13 cellular contexts compared by ENCODE assay signal in the genomic region with DNA sequence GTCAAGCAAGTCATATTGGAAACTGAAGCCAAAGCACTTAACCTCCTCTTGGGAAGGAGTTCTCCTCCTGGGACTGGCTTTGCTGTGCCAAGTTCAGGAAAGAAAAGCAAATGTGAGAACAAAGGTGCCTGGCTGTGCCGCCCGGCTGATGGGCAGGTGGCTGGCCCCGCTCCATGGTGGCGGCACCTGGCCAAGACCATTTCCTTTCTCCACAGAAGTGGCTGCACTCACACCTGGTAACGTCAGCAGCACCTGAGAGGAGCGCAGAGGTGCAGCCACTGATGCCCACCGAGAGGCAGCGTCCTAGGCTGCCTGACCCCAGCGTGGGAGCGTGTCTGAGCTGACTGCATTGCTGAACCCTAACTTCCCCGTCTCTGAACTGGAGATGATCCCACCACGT. TPM values are rescaled to one million over a fixed set of nuclear protein-coding genes. Genes with fewer than 3 reads are reported as not detected.
DNase-seq lines count a peak whose midpoint lies in the region; ATAC-seq and TF ChIP-seq lines count a peak whose summit lies in the region.
"Had no signal": no experiment of that assay in that cellular context is flagged by ENCODE, and none has a peak within 500 bp of the region (broad histone marks: within the 10 kb centered on the region; RNA-seq: fewer than 3 reads in every experiment).

No MANE protein-coding gene starts in this region.

- no peaks in the 10 kb centered on the region for H3F3A ChIP-seq in neural progenitor cell (ENCODE audit: low read depth)

- H2AK5ac ChIP-seq in mesenchymal stem cell (ENCODE audit: low read length, severe bottlenecking), result no peak overlapping the region

- H3K79me2 ChIP-seq in neural progenitor cell (ENCODE audit: low read depth), result no peaks in the 10 kb centered on the region

- peak; percentile 76 for DNase-seq in DMS79 (lab: John Stamatoyannopoulos, UW)
- DNase-seq in NCI-H2107 (lab: John Stamatoyannopoulos, UW), result peak; percentile 27
- DNase-seq in cerebellum (ENCODE audit: low spot score), result peak; percentile 11
- no peak for DNase-seq in neural progenitor cell (ENCODE audit: low spot score)
- no peak for DNase-seq in mesenchymal stem cell
- DNase-seq: activated CD4-positive, alpha-beta T cell treated with anti-CD3 and anti-CD28 coated beads for 4 hours; activated T-cell treated with anti-CD3 and anti-CD28 coated beads, Interleukin-2, amount 50 U/mL, for 4 hours; amygdala; GOT3; stimulated activated CD8-positive, alpha-beta memory T cell treated with anti-CD3 and anti-CD28 coated beads, Interleukin-4, amount 100 ng/mL, for 48 hours had no signal

- peaks cover 2% of the 10 kb centered on the region for H3K36me3 Mint-ChIP-seq in neural progenitor cell

- H2BK120ac ChIP-seq in mesenchymal stem cell (ENCODE audit: low read depth, low read length), result no peak overlapping the region

- no peak overlapping the region for H3K18ac ChIP-seq in mesenchymal stem cell (ENCODE audit: low read depth in 1 of 2, low read length in 2 of 2)

- H2BK12ac ChIP-seq in mesenchymal stem cell (ENCODE audit: low read length in 2 of 2), result no peak overlapping the region

- H3K36me3 ChIP-seq in neural progenitor cell (no peaks in the 10 kb centered on the region), mesenchymal stem cell (ENCODE audit: control insufficient read depth in 1 of 2, insufficient read depth in 2 of 2, low read depth in 1 of 2, low read length in 2 of 2) (no peaks in the 10 kb centered on the region)

- H3K9ac ChIP-seq in neural progenitor cell (no peak overlapping the region), mesenchymal stem cell (ENCODE audit: low read length) (no peak overlapping the region)

- H4K20me1 ChIP-seq in neural progenitor cell (ENCODE audit: low read depth), result no peaks in the 10 kb centered on the region

- no peak overlapping the region for H4K8ac ChIP-seq in mesenchymal stem cell (ENCODE audit: low read length)

- H3K4ac ChIP-seq in mesenchymal stem cell (ENCODE audit: low read depth in 1 of 2, low read length in 2 of 2), result no peak overlapping the region

- no peak overlapping the region for H2BK15ac ChIP-seq in mesenchymal stem cell (ENCODE audit: low read depth, poor library complexity, severe bottlenecking)

- peaks cover 4% of the 10 kb centered on the region for H3K9me3 Mint-ChIP-seq in neural progenitor cell

- 88% methylated on average over 12 of the region's 12 CpGs for WGBS in mesenchymal stem cell

- TF ChIP-seq CTCF in neural progenitor cell (IDR thresholded peaks at IDR 0.05), result no peak

- no peaks in the 10 kb centered on the region for H3K27me3 Mint-ChIP-seq in neural progenitor cell (ENCODE audit: insufficient read depth, low read depth)

- H2AFZ ChIP-seq in neural progenitor cell (replicated peaks) (no peak overlapping the region), mesenchymal stem cell (ENCODE audit: low read depth, low read length) (no peak overlapping the region)

- H3K27ac ChIP-seq in neural progenitor cell, result no peak overlapping the region
- H3K27ac ChIP-seq in mesenchymal stem cell (ENCODE audit: low read length, poor library complexity, severe bottlenecking), result no peak overlapping the region

- no peak overlapping the region for H3K4me3 Mint-ChIP-seq in neural progenitor cell
- H3K4me3 Mint-ChIP-seq: activated T-cell treated with anti-CD3 and anti-CD28 coated beads, Interleukin-2, amount 50 U/mL, for 4 hours had no signal

- H3K4me1 ChIP-seq in neural progenitor cell (peaks cover 7% of the 10 kb centered on the region), mesenchymal stem cell (ENCODE audit: control insufficient read depth, insufficient read depth, low read depth, low read length) (peaks cover 4% of the 10 kb centered on the region)

- no peak overlapping the region for H3K4me3 ChIP-seq in neural progenitor cell
- no peak overlapping the region for H3K4me3 ChIP-seq in mesenchymal stem cell (ENCODE audit: insufficient read depth in 1 of 2, low read depth in 1 of 2, low read length in 2 of 2)

- no peak overlapping the region for H3K14ac ChIP-seq in mesenchymal stem cell (ENCODE audit: low read length in 2 of 2)

- no peak overlapping the region for H3K4me2 ChIP-seq in neural progenitor cell
- H3K4me2 ChIP-seq in mesenchymal stem cell (ENCODE audit: low read length, poor library complexity, severe bottlenecking), result no peak overlapping the region

- no peaks in the 10 kb centered on the region for H3K79me1 ChIP-seq in mesenchymal stem cell (replicated peaks; ENCODE audit: low read length, poor library complexity, severe bottlenecking)

- H3K27ac Mint-ChIP-seq in neural progenitor cell, result peak overlapping the region; percentile 37

- ATAC-seq in HG03354 (IDR thresholded peaks at IDR 0.05; ENCODE audit: poor library complexity, severe bottlenecking, unreplicated experiment) (no peak), GM19328 (IDR thresholded peaks at IDR 0.05; ENCODE audit: unreplicated experiment) (no peak), HG03521 (IDR thresholded peaks at IDR 0.05; ENCODE audit: unreplicated experiment) (no peak)
- ATAC-seq: activated T-cell treated with anti-CD3 and anti-CD28 coated beads, Interleukin-2, amount 50 U/mL, for 4 hours had no signal

- H3K9me3 ChIP-seq in neural progenitor cell (ENCODE audit: low read depth) (no peaks in the 10 kb centered on the region), mesenchymal stem cell (ENCODE audit: control insufficient read depth, low read length) (no peaks in the 10 kb centered on the region)

- H3K4me1 Mint-ChIP-seq in neural progenitor cell, result peaks cover 33% of the 10 kb centered on the region

- H3K23ac ChIP-seq in mesenchymal stem cell (ENCODE audit: low read length in 2 of 2), result no peak overlapping the region

- H4K91ac ChIP-seq in mesenchymal stem cell (ENCODE audit: low read length), result no peak overlapping the region

- H2BK5ac ChIP-seq in mesenchymal stem cell (ENCODE audit: low read depth, low read length, poor library complexity, severe bottlenecking), result no peak overlapping the region

- H3K27me3 ChIP-seq in neural progenitor cell (no peaks in the 10 kb centered on the region), mesenchymal stem cell (ENCODE audit: control insufficient read depth in 1 of 2, insufficient read depth in 1 of 2, low read length in 2 of 2) (no peaks in the 10 kb centered on the region)

RNA-seq across cellular contexts. Expression of a gene that starts 54.3 kb away (rescaled TPM):
- 32.7 TPM for total RNA-seq in cerebellum
- total RNA-seq in neural progenitor cell (ENCODE audit: low replicate concordance), result 92.9 and 93.4 TPM in 2 replicates
- polyA plus RNA-seq in mesenchymal stem cell (2013, experiment 1 of 2), result 129 TPM
- polyA plus RNA-seq in mesenchymal stem cell (2013, experiment 2 of 2), result 133 TPM

Comparison
In these comparisons a context has a peak if more than half of its experiments do, and no peak if none do; other contexts are left out.
1. DNase-seq: peak in DMS79 (single experiment), NCI-H2107 (single experiment) and cerebellum (single experiment); none in neural progenitor cell (single experiment) and mesenchymal stem cell (single experiment).